Comparison of ENCODE assay signal across 26 cellular contexts in the genomic region with DNA sequence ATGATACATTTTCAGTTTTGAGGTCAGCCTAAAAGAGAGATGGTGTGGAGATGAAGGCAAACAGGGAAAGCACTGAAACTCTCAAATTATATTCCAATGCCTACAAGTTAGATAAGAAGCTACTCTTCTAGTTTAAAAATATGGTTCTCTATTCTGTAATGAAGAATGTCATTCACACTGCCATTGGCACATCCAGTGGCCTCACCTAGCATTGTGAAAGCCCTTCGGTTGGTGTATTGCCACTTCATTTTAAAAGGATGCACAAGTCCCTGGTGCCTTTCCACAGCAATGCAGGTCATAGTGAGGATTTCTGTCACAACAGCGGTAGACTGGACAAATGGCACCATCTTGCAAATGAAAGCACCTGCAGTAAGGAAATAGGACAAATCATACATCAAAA. TPM values are rescaled to one million over a fixed set of nuclear protein-coding genes. Genes with fewer than 3 reads are reported as not detected.
"Had no signal": no experiment of that assay in that cellular context is flagged by ENCODE, and none has a peak within 500 bp of the region (broad histone marks: within the 10 kb centered on the region; RNA-seq: fewer than 3 reads in every experiment).

No MANE protein-coding gene starts in this region.

- H3K27me3 ChIP-seq: stomach, suprapubic skin, testis, thyroid gland, tibial artery, tibial nerve, transverse colon, upper lobe of left lung, upper lobe of right lung, uterus, vagina had no signal

- DNase-seq: stimulated activated CD4-positive, alpha-beta T cell treated with anti-CD3 and anti-CD28 coated beads, Interleukin-2, amount 100 ng/mL, for 48 hours; stimulated activated CD4-positive, alpha-beta T cell treated with anti-CD3 and anti-CD28 coated beads, Interleukin-4, amount 100 ng/mL, for 1 hour; stimulated activated CD4-positive, alpha-beta T cell treated with anti-CD3 and anti-CD28 coated beads, Interleukin-4, amount 100 ng/mL, for 24 hours; stimulated activated CD4-positive, alpha-beta T cell treated with anti-CD3 and anti-CD28 coated beads, Interleukin-4, amount 100 ng/mL, for 4 hours; stimulated activated CD8-positive, alpha-beta memory T cell treated with anti-CD3 and anti-CD28 coated beads, Interleukin-4, amount 100 ng/mL, for 48 hours; stimulated activated naive B cell treated with anti-CD40 and anti-IgM and Interleukin-4, amounts not matched to agents 10 μg/mL and 1 μg/mL and 100 μg/mL, for 72 hours; stimulated activated naive CD4-positive, alpha-beta T cell; stimulated activated naive CD4-positive, alpha-beta T cell treated with Interleukin-2 at 50 U/mL for 16 hours; stimulated activated naive CD8-positive, alpha-beta T cell treated with anti-CD3 and anti-CD28 coated beads, Interleukin-15, amount 100 ng/mL, for 72 hours; stimulated activated naive CD8-positive, alpha-beta T cell treated with anti-CD3 and anti-CD28 coated beads, Interleukin-15, Interleukin-2, amounts not matched to agents 100 U/mL and 50 U/mL, for 24 hours; stomach; substantia nigra; testis; thyroid gland; tibial artery; transverse colon; upper lobe of left lung; upper lobe of right lung; uterus had no signal

- H3K9me3 ChIP-seq: stomach, suprapubic skin, testis, thoracic aorta, thyroid gland, tibial artery, tibial nerve, transverse colon, upper lobe of left lung, upper lobe of right lung, uterus, vagina had no signal

- ATAC-seq: stimulated activated effector memory CD8-positive, alpha-beta T cell treated with anti-CD3 and anti-CD28 coated beads, Interleukin-12 subunit alpha, Interleukin-12 subunit beta, amount 100 ng/mL, for 72 hours; stimulated activated memory B cell treated with anti-CD40 and anti-IgM and Interleukin-4, amounts not matched to agents 10 μg/mL and 1 μg/mL and 100 μg/mL, for 72 hours; stimulated activated naive B cell treated with anti-CD40 and anti-IgM and Interleukin-4, amounts not matched to agents 10 μg/mL and 1 μg/mL and 100 μg/mL, for 72 hours; stimulated activated naive CD8-positive, alpha-beta T cell treated with anti-CD3 and anti-CD28 coated beads, Interleukin-15, amount 100 ng/mL, for 72 hours; stimulated activated naive CD8-positive, alpha-beta T cell treated with anti-CD3 and anti-CD28 coated beads, Interleukin-15, Interleukin-2, amounts not matched to agents 100 U/mL and 50 U/mL, for 24 hours; upper lobe of right lung had no signal

- H3K27ac ChIP-seq: stomach, suprapubic skin, testis, thoracic aorta, thyroid gland, tibial artery, tibial nerve, transverse colon, upper lobe of left lung, upper lobe of right lung, uterus, vagina had no signal

- H3K4me3 ChIP-seq: stomach, suprapubic skin, testis, thoracic aorta, thyroid gland, tibial artery, tibial nerve, transverse colon, upper lobe of left lung, upper lobe of right lung, uterus, vagina had no signal

- H3K4me1 ChIP-seq: stomach, suprapubic skin, testis, thyroid gland, tibial artery, tibial nerve, transverse colon, upper lobe of left lung, upper lobe of right lung, uterus, vagina had no signal

- H3K36me3 ChIP-seq: stomach, suprapubic skin, thoracic aorta, thyroid gland, tibial artery, tibial nerve, transverse colon, upper lobe of left lung, upper lobe of right lung, uterus, vagina had no signal

RNA-seq across cellular contexts. Expression of a gene that starts 40.6 kb away (rescaled TPM):
- total RNA-seq: stomach, suprapubic skin, thoracic aorta, tibial nerve, upper lobe of left lung, vagina had no signal
- polyA plus RNA-seq: urinary bladder had no signal
